2 cellular contexts compared by ENCODE assay signal in genomic region chr14:89902876-89903275, GRCh38.
TF ChIP-seq lines count a peak whose summit lies in the region.

No MANE protein-coding gene starts in this region.

TF ChIP-seq in liver, 16 proteins besides CTCF, POLR2A, EP300 and RAD21:
- TF ChIP-seq, protein P1, sequence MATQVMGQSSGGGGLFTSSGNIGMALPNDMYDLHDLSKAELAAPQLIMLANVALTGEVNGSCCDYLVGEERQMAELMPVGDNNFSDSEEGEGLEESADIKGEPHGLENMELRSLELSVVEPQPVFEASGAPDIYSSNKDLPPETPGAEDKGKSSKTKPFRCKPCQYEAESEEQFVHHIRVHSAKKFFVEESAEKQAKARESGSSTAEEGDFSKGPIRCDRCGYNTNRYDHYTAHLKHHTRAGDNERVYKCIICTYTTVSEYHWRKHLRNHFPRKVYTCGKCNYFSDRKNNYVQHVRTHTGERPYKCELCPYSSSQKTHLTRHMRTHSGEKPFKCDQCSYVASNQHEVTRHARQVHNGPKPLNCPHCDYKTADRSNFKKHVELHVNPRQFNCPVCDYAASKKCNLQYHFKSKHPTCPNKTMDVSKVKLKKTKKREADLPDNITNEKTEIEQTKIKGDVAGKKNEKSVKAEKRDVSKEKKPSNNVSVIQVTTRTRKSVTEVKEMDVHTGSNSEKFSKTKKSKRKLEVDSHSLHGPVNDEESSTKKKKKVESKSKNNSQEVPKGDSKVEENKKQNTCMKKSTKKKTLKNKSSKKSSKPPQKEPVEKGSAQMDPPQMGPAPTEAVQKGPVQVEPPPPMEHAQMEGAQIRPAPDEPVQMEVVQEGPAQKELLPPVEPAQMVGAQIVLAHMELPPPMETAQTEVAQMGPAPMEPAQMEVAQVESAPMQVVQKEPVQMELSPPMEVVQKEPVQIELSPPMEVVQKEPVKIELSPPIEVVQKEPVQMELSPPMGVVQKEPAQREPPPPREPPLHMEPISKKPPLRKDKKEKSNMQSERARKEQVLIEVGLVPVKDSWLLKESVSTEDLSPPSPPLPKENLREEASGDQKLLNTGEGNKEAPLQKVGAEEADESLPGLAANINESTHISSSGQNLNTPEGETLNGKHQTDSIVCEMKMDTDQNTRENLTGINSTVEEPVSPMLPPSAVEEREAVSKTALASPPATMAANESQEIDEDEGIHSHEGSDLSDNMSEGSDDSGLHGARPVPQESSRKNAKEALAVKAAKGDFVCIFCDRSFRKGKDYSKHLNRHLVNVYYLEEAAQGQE (IDR thresholded peaks at IDR 0.05), result no peak
- no peak for TF ChIP-seq FOXA1 (IDR thresholded peaks at IDR 0.05)
- TF ChIP-seq FOXA2 (IDR thresholded peaks at IDR 0.05), result no peak
- no peak for TF ChIP-seq ZBTB33 (IDR thresholded peaks at IDR 0.05)
- TF ChIP-seq TAF1 (conservative IDR thresholded peaks at IDR 0.05), result no peak
- TF ChIP-seq HNF4G (IDR thresholded peaks at IDR 0.05), result no peak
- TF ChIP-seq GABPA (IDR thresholded peaks at IDR 0.05 in 1 of 2, conservative IDR thresholded peaks at IDR 0.05 in 1 of 2), result no peak
- no peak for TF ChIP-seq NR2F2 (IDR thresholded peaks at IDR 0.05)
- TF ChIP-seq, protein P2, sequence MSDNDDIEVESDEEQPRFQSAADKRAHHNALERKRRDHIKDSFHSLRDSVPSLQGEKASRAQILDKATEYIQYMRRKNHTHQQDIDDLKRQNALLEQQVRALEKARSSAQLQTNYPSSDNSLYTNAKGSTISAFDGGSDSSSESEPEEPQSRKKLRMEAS (IDR thresholded peaks at IDR 0.05), result no peak
- no peak for TF ChIP-seq JUND (IDR thresholded peaks at IDR 0.05)
- no peak for TF ChIP-seq ATF3 (IDR thresholded peaks at IDR 0.05)
- no peak for TF ChIP-seq SP1 (IDR thresholded peaks at IDR 0.05)
- TF ChIP-seq RXRA (IDR thresholded peaks at IDR 0.05), result no peak
- no peak for TF ChIP-seq YY1 (IDR thresholded peaks at IDR 0.05)

TF ChIP-seq in HepG2, 621 proteins besides CTCF, POLR2A, EP300 and RAD21:
- TF ChIP-seq, protein P3, sequence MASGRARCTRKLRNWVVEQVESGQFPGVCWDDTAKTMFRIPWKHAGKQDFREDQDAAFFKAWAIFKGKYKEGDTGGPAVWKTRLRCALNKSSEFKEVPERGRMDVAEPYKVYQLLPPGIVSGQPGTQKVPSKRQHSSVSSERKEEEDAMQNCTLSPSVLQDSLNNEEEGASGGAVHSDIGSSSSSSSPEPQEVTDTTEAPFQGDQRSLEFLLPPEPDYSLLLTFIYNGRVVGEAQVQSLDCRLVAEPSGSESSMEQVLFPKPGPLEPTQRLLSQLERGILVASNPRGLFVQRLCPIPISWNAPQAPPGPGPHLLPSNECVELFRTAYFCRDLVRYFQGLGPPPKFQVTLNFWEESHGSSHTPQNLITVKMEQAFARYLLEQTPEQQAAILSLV (CRISPR knock-in tag; IDR thresholded peaks at IDR 0.05; ENCODE audit: borderline replicate concordance), result no peak
- TF ChIP-seq, protein P4, sequence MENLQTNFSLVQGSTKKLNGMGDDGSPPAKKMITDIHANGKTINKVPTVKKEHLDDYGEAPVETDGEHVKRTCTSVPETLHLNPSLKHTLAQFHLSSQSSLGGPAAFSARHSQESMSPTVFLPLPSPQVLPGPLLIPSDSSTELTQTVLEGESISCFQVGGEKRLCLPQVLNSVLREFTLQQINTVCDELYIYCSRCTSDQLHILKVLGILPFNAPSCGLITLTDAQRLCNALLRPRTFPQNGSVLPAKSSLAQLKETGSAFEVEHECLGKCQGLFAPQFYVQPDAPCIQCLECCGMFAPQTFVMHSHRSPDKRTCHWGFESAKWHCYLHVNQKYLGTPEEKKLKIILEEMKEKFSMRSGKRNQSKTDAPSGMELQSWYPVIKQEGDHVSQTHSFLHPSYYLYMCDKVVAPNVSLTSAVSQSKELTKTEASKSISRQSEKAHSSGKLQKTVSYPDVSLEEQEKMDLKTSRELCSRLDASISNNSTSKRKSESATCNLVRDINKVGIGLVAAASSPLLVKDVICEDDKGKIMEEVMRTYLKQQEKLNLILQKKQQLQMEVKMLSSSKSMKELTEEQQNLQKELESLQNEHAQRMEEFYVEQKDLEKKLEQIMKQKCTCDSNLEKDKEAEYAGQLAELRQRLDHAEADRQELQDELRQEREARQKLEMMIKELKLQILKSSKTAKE (CRISPR knock-in tag; IDR thresholded peaks at IDR 0.05; ENCODE audit: borderline replicate concordance), result no peak
- TF ChIP-seq ZNF784 (CRISPR knock-in tag; IDR thresholded peaks at IDR 0.05; ENCODE audit: borderline replicate concordance) (no peak), SMARCE1 (IDR thresholded peaks at IDR 0.05; ENCODE audit: borderline replicate concordance) (no peak), ZNF652 (CRISPR knock-in tag; IDR thresholded peaks at IDR 0.05; ENCODE audit: borderline replicate concordance, low read depth) (no peak), ZNF619 (CRISPR knock-in tag; IDR thresholded peaks at IDR 0.05) (no peak), TCF7L2 (IDR thresholded peaks at IDR 0.05; ENCODE audit: low read depth, low read length) (no peak), ZNF142 (CRISPR knock-in tag; IDR thresholded peaks at IDR 0.05) (no peak), DR1 (CRISPR knock-in tag; IDR thresholded peaks at IDR 0.05) (no peak)
- TF ChIP-seq, protein P2 (IDR thresholded peaks at IDR 0.05), result no peak
